In the genomic region with DNA sequence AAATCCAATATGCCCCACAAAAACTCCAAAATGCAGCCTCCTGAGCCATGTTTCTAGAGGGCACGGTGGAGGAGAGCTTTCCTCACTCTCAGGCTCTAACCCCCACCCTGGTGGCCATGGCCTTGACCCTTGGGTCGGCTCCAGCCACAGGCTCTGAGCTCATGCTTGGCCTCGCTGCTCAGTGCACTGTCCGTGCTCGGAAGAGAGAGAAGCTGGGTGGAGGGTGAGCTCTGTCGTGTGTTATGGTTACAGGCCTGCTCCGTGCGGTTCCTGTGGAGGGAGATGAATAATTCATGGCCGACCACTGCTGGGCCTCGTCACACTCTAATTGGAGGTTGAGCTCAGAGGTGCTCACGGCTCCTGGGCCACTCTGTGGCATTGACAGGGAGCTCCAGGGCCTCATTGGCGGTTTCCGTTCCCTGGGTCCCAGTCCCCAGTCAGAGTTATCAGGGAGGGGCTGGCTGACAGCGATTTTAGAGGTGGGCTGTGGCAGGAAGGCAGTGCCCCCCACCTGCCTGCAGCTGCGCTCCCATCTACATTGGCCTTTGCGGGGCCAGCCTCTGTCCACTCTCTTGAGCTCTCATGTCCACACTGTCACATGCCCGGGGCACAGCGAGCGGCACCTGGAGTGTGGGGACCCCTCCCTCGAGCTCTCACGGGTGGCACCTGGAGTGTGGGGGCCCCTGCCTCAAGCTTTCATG, we compare ENCODE assay signal across 1 cellular context.
TF ChIP-seq lines count a peak whose summit lies in the region.

No MANE protein-coding gene starts in this region.

TF ChIP-seq in HepG2, 621 proteins besides CTCF, POLR2A, EP300 and RAD21 (continued from another document and continues in another):
- TF ChIP-seq, protein P1, sequence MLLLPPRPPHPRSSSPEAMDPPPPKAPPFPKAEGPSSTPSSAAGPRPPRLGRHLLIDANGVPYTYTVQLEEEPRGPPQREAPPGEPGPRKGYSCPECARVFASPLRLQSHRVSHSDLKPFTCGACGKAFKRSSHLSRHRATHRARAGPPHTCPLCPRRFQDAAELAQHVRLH (CRISPR knock-in tag; IDR thresholded peaks at IDR 0.05; ENCODE audit: borderline replicate concordance, low read depth), result 0 out of 2 replicates have a peak, but pooled peaks have one; percentile 66
- TF ChIP-seq FOXP1 (IDR thresholded peaks at IDR 0.05) (no peak), FOXP1 (CRISPR knock-in tag; IDR thresholded peaks at IDR 0.05) (0 out of 2 replicates have a peak, but pooled peaks have one; percentile 17), HOXA7 (CRISPR knock-in tag; IDR thresholded peaks at IDR 0.05) (no peak), SP4 (CRISPR knock-in tag; IDR thresholded peaks at IDR 0.05) (peak; percentile 55; the same call in 1 of the 2 replicates), ZFP36L1 (CRISPR knock-in tag; IDR thresholded peaks at IDR 0.05) (peak; percentile 38; the same call in 1 of the 2 replicates), NONO (IDR thresholded peaks at IDR 0.05) (no peak), NONO (CRISPR knock-in tag; conservative IDR thresholded peaks at IDR 0.05) (peak; percentile 76), ZNF605 (CRISPR knock-in tag; IDR thresholded peaks at IDR 0.05) (peak; percentile 73; the same call in 1 of the 2 replicates), SCMH1 (CRISPR knock-in tag; IDR thresholded peaks at IDR 0.05; ENCODE audit: borderline replicate concordance) (no peak), ZBTB21 (CRISPR knock-in tag; IDR thresholded peaks at IDR 0.05) (peak; percentile 28; the same call in 1 of the 2 replicates), SOX5 (CRISPR knock-in tag; IDR thresholded peaks at IDR 0.05; ENCODE audit: borderline replicate concordance) (peak; percentile 54; the same call in 1 of the 2 replicates), ERF (CRISPR knock-in tag; IDR thresholded peaks at IDR 0.05) (peak; percentile 66; the same call in 1 of the 2 replicates), ZFX (CRISPR knock-in tag; IDR thresholded peaks at IDR 0.05; ENCODE audit: low read depth) (peak; percentile 60; the same call in 1 of the 2 replicates), ZNF670 (CRISPR knock-in tag; IDR thresholded peaks at IDR 0.05; ENCODE audit: borderline replicate concordance) (0 out of 2 replicates have a peak, but pooled peaks have one; percentile 66), WIZ (CRISPR knock-in tag; IDR thresholded peaks at IDR 0.05) (no peak), ZNF562 (CRISPR knock-in tag; IDR thresholded peaks at IDR 0.05; ENCODE audit: borderline replicate concordance) (no peak), ZNF230 (CRISPR knock-in tag; IDR thresholded peaks at IDR 0.05) (no peak), SMARCC2 (IDR thresholded peaks at IDR 0.05) (no peak), FOXA3 (CRISPR knock-in tag; IDR thresholded peaks at IDR 0.05) (0 out of 2 replicates have a peak, but pooled peaks have one; percentile 29), ZFY (CRISPR knock-in tag; IDR thresholded peaks at IDR 0.05) (peak; percentile 34; the same call in 1 of the 2 replicates), ZNF556 (CRISPR knock-in tag; IDR thresholded peaks at IDR 0.05; ENCODE audit: borderline replicate concordance) (no peak), GATAD2A (CRISPR knock-in tag; IDR thresholded peaks at IDR 0.05) (peak; percentile 58), ZNF501 (CRISPR knock-in tag; IDR thresholded peaks at IDR 0.05) (peak; percentile 42; the same call in 1 of the 2 replicates), LCORL (IDR thresholded peaks at IDR 0.05) (no peak), LCORL (CRISPR knock-in tag; IDR thresholded peaks at IDR 0.05) (0 out of 2 replicates have a peak, but pooled peaks have one; percentile 41), RXRA (CRISPR knock-in tag; IDR thresholded peaks at IDR 0.05) (peak; percentile 96), PPARG (CRISPR knock-in tag; conservative IDR thresholded peaks at IDR 0.05) (peak; percentile 83), ZNF598 (CRISPR knock-in tag; IDR thresholded peaks at IDR 0.05; ENCODE audit: borderline replicate concordance) (peak; percentile 74; the same call in 1 of the 2 replicates), SPEN (CRISPR knock-in tag; IDR thresholded peaks at IDR 0.05; ENCODE audit: low read depth) (peak; percentile 71; the same call in 1 of the 2 replicates), SMAD3 (CRISPR knock-in tag; IDR thresholded peaks at IDR 0.05) (no peak), MEF2D (CRISPR knock-in tag; IDR thresholded peaks at IDR 0.05) (no peak), JUN (CRISPR knock-in tag; IDR thresholded peaks at IDR 0.05) (0 out of 2 replicates have a peak, but pooled peaks have one; percentile 60), BHLHE40 (IDR thresholded peaks at IDR 0.05; ENCODE audit: low read length) (peak; percentile 20; the same call in 1 of the 2 replicates), MIER3 (CRISPR knock-in tag; IDR thresholded peaks at IDR 0.05; ENCODE audit: borderline replicate concordance) (peak; percentile 74; the same call in 1 of the 2 replicates), NR2F2 (IDR thresholded peaks at IDR 0.05; ENCODE audit: borderline replicate concordance, low read depth) (peak; percentile 88), ZNF614 (CRISPR knock-in tag; IDR thresholded peaks at IDR 0.05; ENCODE audit: borderline replicate concordance) (peak; percentile 68; the same call in 1 of the 2 replicates), AKAP8 (CRISPR knock-in tag; IDR thresholded peaks at IDR 0.05) (peak; percentile 41; the same call in 1 of the 2 replicates), SOX6 (IDR thresholded peaks at IDR 0.05) (no peak), SOX6 (CRISPR knock-in tag; IDR thresholded peaks at IDR 0.05) (peak; percentile 40; the same call in 1 of the 2 replicates)
- TF ChIP-seq, protein P2, sequence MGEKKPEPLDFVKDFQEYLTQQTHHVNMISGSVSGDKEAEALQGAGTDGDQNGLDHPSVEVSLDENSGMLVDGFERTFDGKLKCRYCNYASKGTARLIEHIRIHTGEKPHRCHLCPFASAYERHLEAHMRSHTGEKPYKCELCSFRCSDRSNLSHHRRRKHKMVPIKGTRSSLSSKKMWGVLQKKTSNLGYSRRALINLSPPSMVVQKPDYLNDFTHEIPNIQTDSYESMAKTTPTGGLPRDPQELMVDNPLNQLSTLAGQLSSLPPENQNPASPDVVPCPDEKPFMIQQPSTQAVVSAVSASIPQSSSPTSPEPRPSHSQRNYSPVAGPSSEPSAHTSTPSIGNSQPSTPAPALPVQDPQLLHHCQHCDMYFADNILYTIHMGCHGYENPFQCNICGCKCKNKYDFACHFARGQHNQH (CRISPR knock-in tag; IDR thresholded peaks at IDR 0.05), result 0 out of 2 replicates have a peak, but pooled peaks have one; percentile 43
- TF ChIP-seq, protein P3, sequence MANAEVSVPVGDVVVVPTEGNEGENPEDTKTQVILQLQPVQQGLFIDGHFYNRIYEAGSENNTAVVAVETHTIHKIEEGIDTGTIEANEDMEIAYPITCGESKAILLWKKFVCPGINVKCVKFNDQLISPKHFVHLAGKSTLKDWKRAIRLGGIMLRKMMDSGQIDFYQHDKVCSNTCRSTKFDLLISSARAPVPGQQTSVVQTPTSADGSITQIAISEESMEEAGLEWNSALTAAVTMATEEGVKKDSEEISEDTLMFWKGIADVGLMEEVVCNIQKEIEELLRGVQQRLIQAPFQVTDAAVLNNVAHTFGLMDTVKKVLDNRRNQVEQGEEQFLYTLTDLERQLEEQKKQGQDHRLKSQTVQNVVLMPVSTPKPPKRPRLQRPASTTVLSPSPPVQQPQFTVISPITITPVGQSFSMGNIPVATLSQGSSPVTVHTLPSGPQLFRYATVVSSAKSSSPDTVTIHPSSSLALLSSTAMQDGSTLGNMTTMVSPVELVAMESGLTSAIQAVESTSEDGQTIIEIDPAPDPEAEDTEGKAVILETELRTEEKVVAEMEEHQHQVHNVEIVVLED (CRISPR knock-in tag; IDR thresholded peaks at IDR 0.05; ENCODE audit: borderline replicate concordance), result peak; percentile 25; the same call in 1 of the 2 replicates
- TF ChIP-seq, protein P4, sequence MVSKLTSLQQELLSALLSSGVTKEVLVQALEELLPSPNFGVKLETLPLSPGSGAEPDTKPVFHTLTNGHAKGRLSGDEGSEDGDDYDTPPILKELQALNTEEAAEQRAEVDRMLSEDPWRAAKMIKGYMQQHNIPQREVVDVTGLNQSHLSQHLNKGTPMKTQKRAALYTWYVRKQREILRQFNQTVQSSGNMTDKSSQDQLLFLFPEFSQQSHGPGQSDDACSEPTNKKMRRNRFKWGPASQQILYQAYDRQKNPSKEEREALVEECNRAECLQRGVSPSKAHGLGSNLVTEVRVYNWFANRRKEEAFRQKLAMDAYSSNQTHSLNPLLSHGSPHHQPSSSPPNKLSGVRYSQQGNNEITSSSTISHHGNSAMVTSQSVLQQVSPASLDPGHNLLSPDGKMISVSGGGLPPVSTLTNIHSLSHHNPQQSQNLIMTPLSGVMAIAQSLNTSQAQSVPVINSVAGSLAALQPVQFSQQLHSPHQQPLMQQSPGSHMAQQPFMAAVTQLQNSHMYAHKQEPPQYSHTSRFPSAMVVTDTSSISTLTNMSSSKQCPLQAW (CRISPR knock-in tag; IDR thresholded peaks at IDR 0.05), result peak; percentile 62; the same call in 1 of the 2 replicates
- TF ChIP-seq, protein P5, sequence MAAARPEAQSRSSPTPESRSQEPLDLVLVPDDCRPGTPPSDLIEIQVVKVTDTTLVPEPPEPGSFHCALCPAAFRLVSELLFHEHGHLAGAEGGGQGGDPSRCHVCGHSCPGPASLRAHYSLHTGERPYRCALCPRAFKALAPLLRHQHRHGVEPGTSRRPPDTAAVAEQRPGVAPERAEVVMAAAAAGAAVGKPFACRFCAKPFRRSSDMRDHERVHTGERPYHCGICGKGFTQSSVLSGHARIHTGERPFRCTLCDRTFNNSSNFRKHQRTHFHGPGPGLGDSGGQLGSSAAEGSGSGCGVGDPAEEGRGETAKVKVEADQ (CRISPR knock-in tag; IDR thresholded peaks at IDR 0.05; ENCODE audit: borderline replicate concordance), result peak; percentile 47; the same call in 1 of the 2 replicates
- TF ChIP-seq, protein P6, sequence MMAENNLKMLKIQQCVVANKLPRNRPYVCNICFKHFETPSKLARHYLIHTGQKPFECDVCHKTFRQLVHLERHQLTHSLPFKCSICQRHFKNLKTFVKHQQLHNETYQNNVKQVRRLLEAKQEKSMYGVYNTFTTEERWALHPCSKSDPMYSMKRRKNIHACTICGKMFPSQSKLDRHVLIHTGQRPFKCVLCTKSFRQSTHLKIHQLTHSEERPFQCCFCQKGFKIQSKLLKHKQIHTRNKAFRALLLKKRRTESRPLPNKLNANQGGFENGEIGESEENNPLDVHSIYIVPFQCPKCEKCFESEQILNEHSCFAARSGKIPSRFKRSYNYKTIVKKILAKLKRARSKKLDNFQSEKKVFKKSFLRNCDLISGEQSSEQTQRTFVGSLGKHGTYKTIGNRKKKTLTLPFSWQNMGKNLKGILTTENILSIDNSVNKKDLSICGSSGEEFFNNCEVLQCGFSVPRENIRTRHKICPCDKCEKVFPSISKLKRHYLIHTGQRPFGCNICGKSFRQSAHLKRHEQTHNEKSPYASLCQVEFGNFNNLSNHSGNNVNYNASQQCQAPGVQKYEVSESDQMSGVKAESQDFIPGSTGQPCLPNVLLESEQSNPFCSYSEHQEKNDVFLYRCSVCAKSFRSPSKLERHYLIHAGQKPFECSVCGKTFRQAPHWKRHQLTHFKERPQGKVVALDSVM (CRISPR knock-in tag; IDR thresholded peaks at IDR 0.05), result 0 out of 2 replicates have a peak, but pooled peaks have one; percentile 15
- TF ChIP-seq, protein P7, sequence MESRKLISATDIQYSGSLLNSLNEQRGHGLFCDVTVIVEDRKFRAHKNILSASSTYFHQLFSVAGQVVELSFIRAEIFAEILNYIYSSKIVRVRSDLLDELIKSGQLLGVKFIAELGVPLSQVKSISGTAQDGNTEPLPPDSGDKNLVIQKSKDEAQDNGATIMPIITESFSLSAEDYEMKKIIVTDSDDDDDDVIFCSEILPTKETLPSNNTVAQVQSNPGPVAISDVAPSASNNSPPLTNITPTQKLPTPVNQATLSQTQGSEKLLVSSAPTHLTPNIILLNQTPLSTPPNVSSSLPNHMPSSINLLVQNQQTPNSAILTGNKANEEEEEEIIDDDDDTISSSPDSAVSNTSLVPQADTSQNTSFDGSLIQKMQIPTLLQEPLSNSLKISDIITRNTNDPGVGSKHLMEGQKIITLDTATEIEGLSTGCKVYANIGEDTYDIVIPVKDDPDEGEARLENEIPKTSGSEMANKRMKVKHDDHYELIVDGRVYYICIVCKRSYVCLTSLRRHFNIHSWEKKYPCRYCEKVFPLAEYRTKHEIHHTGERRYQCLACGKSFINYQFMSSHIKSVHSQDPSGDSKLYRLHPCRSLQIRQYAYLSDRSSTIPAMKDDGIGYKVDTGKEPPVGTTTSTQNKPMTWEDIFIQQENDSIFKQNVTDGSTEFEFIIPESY (CRISPR knock-in tag; IDR thresholded peaks at IDR 0.05), result peak; percentile 95
- TF ChIP-seq, protein P8, sequence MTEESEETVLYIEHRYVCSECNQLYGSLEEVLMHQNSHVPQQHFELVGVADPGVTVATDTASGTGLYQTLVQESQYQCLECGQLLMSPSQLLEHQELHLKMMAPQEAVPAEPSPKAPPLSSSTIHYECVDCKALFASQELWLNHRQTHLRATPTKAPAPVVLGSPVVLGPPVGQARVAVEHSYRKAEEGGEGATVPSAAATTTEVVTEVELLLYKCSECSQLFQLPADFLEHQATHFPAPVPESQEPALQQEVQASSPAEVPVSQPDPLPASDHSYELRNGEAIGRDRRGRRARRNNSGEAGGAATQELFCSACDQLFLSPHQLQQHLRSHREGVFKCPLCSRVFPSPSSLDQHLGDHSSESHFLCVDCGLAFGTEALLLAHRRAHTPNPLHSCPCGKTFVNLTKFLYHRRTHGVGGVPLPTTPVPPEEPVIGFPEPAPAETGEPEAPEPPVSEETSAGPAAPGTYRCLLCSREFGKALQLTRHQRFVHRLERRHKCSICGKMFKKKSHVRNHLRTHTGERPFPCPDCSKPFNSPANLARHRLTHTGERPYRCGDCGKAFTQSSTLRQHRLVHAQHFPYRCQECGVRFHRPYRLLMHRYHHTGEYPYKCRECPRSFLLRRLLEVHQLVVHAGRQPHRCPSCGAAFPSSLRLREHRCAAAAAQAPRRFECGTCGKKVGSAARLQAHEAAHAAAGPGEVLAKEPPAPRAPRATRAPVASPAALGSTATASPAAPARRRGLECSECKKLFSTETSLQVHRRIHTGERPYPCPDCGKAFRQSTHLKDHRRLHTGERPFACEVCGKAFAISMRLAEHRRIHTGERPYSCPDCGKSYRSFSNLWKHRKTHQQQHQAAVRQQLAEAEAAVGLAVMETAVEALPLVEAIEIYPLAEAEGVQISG (CRISPR knock-in tag; IDR thresholded peaks at IDR 0.05), result peak; percentile 55; the same call in 1 of the 2 replicates
